In the genomic region with DNA sequence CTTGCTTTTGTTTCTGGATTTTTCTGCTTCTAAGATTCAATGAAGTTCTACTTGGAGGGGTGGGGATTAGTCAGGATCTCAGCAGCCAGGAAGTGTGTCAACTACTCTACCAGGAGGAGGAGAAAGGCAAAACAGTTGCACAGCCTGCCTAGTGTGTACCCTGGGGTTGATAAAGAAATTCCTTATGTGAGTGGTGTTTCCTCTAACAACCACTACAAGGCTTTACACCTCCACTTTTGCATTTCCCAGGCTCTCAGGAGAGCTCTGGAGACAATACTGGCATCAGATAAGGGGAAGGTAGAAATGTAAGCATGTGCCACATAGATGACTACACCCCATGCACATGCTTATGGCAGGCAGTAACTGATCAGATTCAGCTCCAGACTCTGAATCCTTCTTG, we compare ENCODE assay signal across 27 cellular contexts.
"Had no signal": no experiment of that assay in that cellular context is flagged by ENCODE, and none has a peak within 500 bp of the region (broad histone marks: within the 10 kb centered on the region; RNA-seq: fewer than 3 reads in every experiment).

No MANE protein-coding gene starts in this region.

- H3K27me3 Mint-ChIP-seq: activated naive CD4-positive, alpha-beta T cell treated with anti-CD3 and anti-CD28 coated beads, Interleukin-2, amount 50 U/mL, for 24 hours; central memory CD8-positive, alpha-beta T cell had no signal

- H3K4me1 ChIP-seq: breast epithelium, SJSA1 had no signal

- H3K36me3 Mint-ChIP-seq: activated naive CD4-positive, alpha-beta T cell treated with anti-CD3 and anti-CD28 coated beads, Interleukin-2, amount 50 U/mL, for 24 hours had no signal

- H3K27me3 ChIP-seq: breast epithelium, MG63, SJSA1 had no signal

- H3K36me3 ChIP-seq: breast epithelium, MG63, SJSA1 had no signal

- H3K27ac ChIP-seq: breast epithelium, SJSA1 had no signal

- H3K4me3 Mint-ChIP-seq: activated CD8-positive, alpha-beta T cell treated with anti-CD3 and anti-CD28 coated beads, Interleukin-2, amount 10 ng/mL, durations not matched to agents 7 days and 5 days; activated naive CD4-positive, alpha-beta T cell treated with anti-CD3 and anti-CD28 coated beads, Interleukin-2, amount 50 U/mL, for 24 hours; central memory CD8-positive, alpha-beta T cell; T-helper 1 cell treated with Interleukin-12 subunit alpha and Interleukin-12 subunit beta and Interleukin-4 antibody, amounts not matched to agents 30 μg/mL and 1 μg/mL, for 36 hours had no signal

- H3K27ac Mint-ChIP-seq: activated CD8-positive, alpha-beta T cell treated with anti-CD3 and anti-CD28 coated beads, Interleukin-2, amount 10 ng/mL, durations not matched to agents 7 days and 5 days; activated naive CD4-positive, alpha-beta T cell treated with anti-CD3 and anti-CD28 coated beads, Interleukin-2, amount 50 U/mL, for 24 hours; T-helper 1 cell treated with Interleukin-12 subunit alpha and Interleukin-12 subunit beta and Interleukin-4 antibody, amounts not matched to agents 30 μg/mL and 1 μg/mL, for 36 hours had no signal

- DNase-seq: activated CD4-positive, alpha-beta T cell treated with anti-CD3 and anti-CD28 coated beads for 4 hours; activated CD4-positive, alpha-beta T cell treated with anti-CD3 and anti-CD28 coated beads, Interleukin-2, amount 50 U/mL, for 4 hours; activated CD8-positive, alpha-beta memory T cell treated with anti-CD3 and anti-CD28 coated beads, Interleukin-2, amount 50 U/mL, for 48 hours; activated CD8-positive, alpha-beta T cell treated with anti-CD3 and anti-CD28 coated beads, Interleukin-2, amount 10 ng/mL, durations not matched to agents 7 days and 5 days; activated naive CD4-positive, alpha-beta T cell; activated T-cell treated with anti-CD3 and anti-CD28 coated beads, Interleukin-2, amount 50 U/mL, for 1 hour; aorta; MG63; MV-4-11; NCI-H1092 treated with DMSO at 0.1 percent for 48 hours; NCI-H1436; NCI-H187; NCI-H2081; NCI-H2171; NCI-H2227 treated with DMSO at 0.1 percent for 48 hours; NCI-H446 treated with DMSO at 0.1 percent for 48 hours; NCI-H526; NCI-H774; PC-3; SHP77 had no signal

- H3K4me1 Mint-ChIP-seq: activated naive CD4-positive, alpha-beta T cell treated with anti-CD3 and anti-CD28 coated beads, Interleukin-2, amount 50 U/mL, for 24 hours; central memory CD8-positive, alpha-beta T cell had no signal

- H3K9me3 ChIP-seq: breast epithelium, MG63 had no signal

- ATAC-seq: activated CD4-positive, CD25-positive, alpha-beta regulatory T cell treated with anti-CD3 and anti-CD28 coated beads, Interleukin-2, amount 50 U/mL, for 24 hours; activated CD8-positive, alpha-beta T cell treated with anti-CD3 and anti-CD28 coated beads, Interleukin-2, amount 10 ng/mL, durations not matched to agents 7 days and 5 days; PC-3; SK-N-SH treated with all-trans-retinoic acid at 6 μM for 48 hours had no signal

- H3K4me3 ChIP-seq: breast epithelium, MG63, SJSA1 had no signal
